1 cellular context compared by ENCODE assay signal in the genomic region with DNA sequence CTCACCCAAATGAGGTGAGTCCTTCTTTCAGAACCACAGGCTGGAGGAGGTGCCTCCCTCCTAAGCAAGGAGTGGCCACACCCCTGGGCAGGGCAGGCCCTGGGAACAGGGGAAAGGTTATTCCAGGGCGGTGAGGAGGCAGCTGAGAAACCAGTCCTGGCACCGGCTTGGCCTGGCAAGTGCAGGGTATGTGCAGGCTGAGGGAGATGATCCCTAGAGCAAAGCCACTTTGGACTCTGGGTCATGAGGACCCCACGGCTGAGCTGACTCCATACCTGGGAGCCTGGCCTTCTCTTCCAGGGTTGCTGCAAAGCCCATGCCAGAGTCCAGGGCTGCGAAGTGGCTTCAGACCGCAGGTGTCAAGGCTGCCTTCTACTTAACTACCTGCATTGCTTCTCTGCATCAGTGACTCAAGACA.
TF ChIP-seq lines count a peak whose summit lies in the region.

No MANE protein-coding gene starts in this region.

TF ChIP-seq in liver, 16 proteins besides CTCF, POLR2A, EP300 and RAD21 (continued from another document):
- TF ChIP-seq, protein P1, sequence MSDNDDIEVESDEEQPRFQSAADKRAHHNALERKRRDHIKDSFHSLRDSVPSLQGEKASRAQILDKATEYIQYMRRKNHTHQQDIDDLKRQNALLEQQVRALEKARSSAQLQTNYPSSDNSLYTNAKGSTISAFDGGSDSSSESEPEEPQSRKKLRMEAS (IDR thresholded peaks at IDR 0.05), result no peak
